9 cellular contexts compared by ENCODE assay signal in the genomic region with DNA sequence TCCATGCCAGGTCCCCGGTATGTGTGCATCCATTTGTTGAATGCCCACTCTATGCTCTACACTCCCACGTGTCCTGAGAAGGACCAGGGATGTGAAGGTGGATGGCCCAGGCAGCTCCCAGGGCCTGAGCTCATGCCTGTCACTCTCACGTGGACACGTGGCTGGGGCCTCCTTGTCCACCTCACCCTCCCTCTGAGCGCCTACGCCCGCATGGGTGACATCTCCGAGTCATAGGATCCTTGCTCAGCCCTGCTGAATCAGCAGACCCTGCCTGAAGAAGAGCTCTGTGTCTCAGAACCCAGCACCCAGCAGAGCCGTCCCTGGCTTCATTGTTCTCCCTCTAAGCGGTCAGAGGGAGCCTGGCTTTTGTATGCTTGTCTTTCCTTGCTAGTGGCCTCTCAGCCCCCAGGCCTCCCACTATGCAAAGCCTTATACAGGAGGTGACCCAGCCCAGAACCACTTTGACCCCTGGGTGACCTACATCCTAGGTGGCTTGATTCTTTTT.
DNase-seq lines count a peak whose midpoint lies in the region; ATAC-seq and TF ChIP-seq lines count a peak whose summit lies in the region.
"Had no signal": no experiment of that assay in that cellular context is flagged by ENCODE, and none has a peak within 500 bp of the region (broad histone marks: within the 10 kb centered on the region; RNA-seq: fewer than 3 reads in every experiment).

No MANE protein-coding gene starts in this region.

- TF ChIP-seq POLR2A in gastrocnemius medialis (IDR thresholded peaks at IDR 0.05), result no peak

- no peak overlapping the region for H3K4me3 ChIP-seq in gastrocnemius medialis

- intact Hi-C loops in gastrocnemius medialis (cut with DNase I; ENCODE audit: low total_unique reads), result no loop called here

- no peaks in the 10 kb centered on the region for H3K9me3 ChIP-seq in gastrocnemius medialis

- TF ChIP-seq CTCF in gastrocnemius medialis (IDR thresholded peaks at IDR 0.05 in 4 of 5, conservative IDR thresholded peaks at IDR 0.05 in 1 of 5), result no peak

- no peaks in the 10 kb centered on the region for H3K27me3 ChIP-seq in gastrocnemius medialis

- CTCF ChIA-PET in HEK293T (lab: Yijun Ruan, JAX), result interaction anchor here (0.5 to 1.5 kb wide), 2 partner anchors 106 to 776 kb away, joined by 3 to 4 read pairs; no protein-coding TSS in a partner anchor

- H3K4me1 ChIP-seq in gastrocnemius medialis, result peaks cover 35 to 36% of the 10 kb centered on the region in 2 donors

- H3K36me3 ChIP-seq in gastrocnemius medialis, result no peaks in the 10 kb centered on the region

- POLR2A ChIA-PET in HEK293T (lab: Yijun Ruan, JAX), result interaction anchor here (1.0 kb wide), 2 partner anchors 9 to 12 kb away, joined by 3 to 4 read pairs; no protein-coding TSS in a partner anchor

- in situ Hi-C loops in gastrocnemius medialis (cut with MboI; ENCODE audit: low sequenced_read_pairs in 4 of 4), result no loop called here

- DNase-seq in HEK293T (ENCODE audit: extremely low spot score) (no peak), amniotic epithelial cell (ENCODE audit: low read depth) (peak; percentile 60), hypothalamus (lab: John Stamatoyannopoulos, UW) (peak in 34 of 51 donors; percentile 35 to 87 (median 60)), gastrocnemius medialis (peak; percentile 29 to 56), SHP77 treated with DMSO at 0.1 percent for 48 hours (lab: John Stamatoyannopoulos, UW) (no peak), NCI-H1694 (lab: John Stamatoyannopoulos, UW) (no peak)
- DNase-seq: NCI-H226 had no signal

- ATAC-seq in gastrocnemius medialis (peak in 1 of 2 donors; percentile 24), HG03196 (IDR thresholded peaks at IDR 0.05; ENCODE audit: unreplicated experiment) (no peak), HG03175 (IDR thresholded peaks at IDR 0.05; ENCODE audit: unreplicated experiment) (no peak)

- H3K27ac ChIP-seq in gastrocnemius medialis, result peak overlapping the region; percentile 0 to 31 (median 16)

TF ChIP-seq in HEK293T, 16 proteins besides CTCF, POLR2A, EP300 and RAD21:
- TF ChIP-seq FOXA1 (IDR thresholded peaks at IDR 0.05) (no peak), HDGF (IDR thresholded peaks at IDR 0.05; ENCODE audit: borderline replicate concordance) (no peak), SP1 (IDR thresholded peaks at IDR 0.05) (no peak)
- TF ChIP-seq, protein P1, sequence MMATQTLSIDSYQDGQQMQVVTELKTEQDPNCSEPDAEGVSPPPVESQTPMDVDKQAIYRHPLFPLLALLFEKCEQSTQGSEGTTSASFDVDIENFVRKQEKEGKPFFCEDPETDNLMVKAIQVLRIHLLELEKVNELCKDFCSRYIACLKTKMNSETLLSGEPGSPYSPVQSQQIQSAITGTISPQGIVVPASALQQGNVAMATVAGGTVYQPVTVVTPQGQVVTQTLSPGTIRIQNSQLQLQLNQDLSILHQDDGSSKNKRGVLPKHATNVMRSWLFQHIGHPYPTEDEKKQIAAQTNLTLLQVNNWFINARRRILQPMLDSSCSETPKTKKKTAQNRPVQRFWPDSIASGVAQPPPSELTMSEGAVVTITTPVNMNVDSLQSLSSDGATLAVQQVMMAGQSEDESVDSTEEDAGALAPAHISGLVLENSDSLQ (IDR thresholded peaks at IDR 0.05), result peak; percentile 50

Comparison
In these comparisons a context has a peak if more than half of its experiments do, and no peak if none do; other contexts are left out.
1. DNase-seq: peak in amniotic epithelial cell (single experiment), hypothalamus (34 of 51) and gastrocnemius medialis (2 of 2); none in HEK293T (single experiment), SHP77 treated with DMSO at 0.1 percent for 48 hours (single experiment) and NCI-H1694 (single experiment).